Comparison of ENCODE assay signal across 11 cellular contexts in genomic region chr4:73870260-73870659, GRCh38. TPM values are rescaled to one million over a fixed set of nuclear protein-coding genes. Genes with fewer than 3 reads are reported as not detected.
DNase-seq lines count a peak whose midpoint lies in the region; ATAC-seq, FAIRE-seq and TF ChIP-seq lines count a peak whose summit lies in the region.
"Had no signal": no experiment of that assay in that cellular context is flagged by ENCODE, and none has a peak within 500 bp of the region (broad histone marks: within the 10 kb centered on the region; RNA-seq: fewer than 3 reads in every experiment).

No MANE protein-coding gene starts in this region.

- no peak overlapping the region for H4K5ac ChIP-seq in mesendoderm (ENCODE audit: low read length)

- H2AK5ac ChIP-seq in mesendoderm (ENCODE audit: low read length), result no peak overlapping the region

- no peaks in the 10 kb centered on the region for H3K79me1 ChIP-seq in mesendoderm (ENCODE audit: low read length)

- no peak overlapping the region for H3K23ac ChIP-seq in mesendoderm (ENCODE audit: low read length)

- no CpG with 5 or more reads among the region's 3 CpGs for WGBS in mesendoderm (ENCODE audit: extremely low coverage, insufficient coverage, low lambda C conversion rate)

- no peak overlapping the region for H4K8ac ChIP-seq in mesendoderm (ENCODE audit: low read depth, low read length)

- no peak overlapping the region for H3K4me2 ChIP-seq in mesendoderm (ENCODE audit: low read length)

- H2BK15ac ChIP-seq in mesendoderm (replicated peaks; ENCODE audit: low read depth), result no peak overlapping the region

- H3K4ac ChIP-seq in mesendoderm (ENCODE audit: low read depth, low read length), result no peak overlapping the region

- H2BK5ac ChIP-seq in mesendoderm (ENCODE audit: low read length), result no peak overlapping the region

- no peak overlapping the region for H3K18ac ChIP-seq in mesendoderm (ENCODE audit: low read length)

- peaks cover 27% of the 10 kb centered on the region for H3K4me1 ChIP-seq in ACC112 (ENCODE audit: control insufficient read depth, insufficient read depth, low read length, unreplicated experiment)
- peaks cover 1% of the 10 kb centered on the region for H3K4me1 ChIP-seq in mesendoderm (ENCODE audit: control insufficient read depth, low read depth, low read length)

- H3K27ac ChIP-seq in ACC112 (ENCODE audit: low read depth, low read length) (peak overlapping the region; percentile 55), mesendoderm (ENCODE audit: low read depth, low read length) (no peak overlapping the region)
- H3K27ac ChIP-seq: SK-N-MC, tibial artery had no signal

- H3K36me3 ChIP-seq in ACC112 (ENCODE audit: insufficient read depth, low read length) (no peaks in the 10 kb centered on the region), mesendoderm (ENCODE audit: control insufficient read depth, insufficient read depth, low read length) (no peaks in the 10 kb centered on the region)
- H3K36me3 ChIP-seq: tibial artery had no signal

- TF ChIP-seq POLR2A in GM12892 (IDR thresholded peaks at IDR 0.05; ENCODE audit: low read depth, low read length), result no peak

- peak; percentile 35 for DNase-seq in NCI-H510A (lab: John Stamatoyannopoulos, UW)
- DNase-seq in epithelial cell of proximal tubule (ENCODE audit: low read depth), result no peak
- peak; percentile 18 for DNase-seq in mesendoderm
- DNase-seq in putamen (ENCODE audit: low spot score), result no peak
- no peak for DNase-seq in GM12892 (ENCODE audit: insufficient read length)
- DNase-seq: activated CD8-positive, alpha-beta T cell treated with anti-CD3 and anti-CD28 coated beads for 36 hours; tibial artery had no signal

- no peak overlapping the region for H2BK120ac ChIP-seq in mesendoderm (ENCODE audit: low read depth, low read length)

- H3K9ac ChIP-seq in mesendoderm (ENCODE audit: low read length), result no peak overlapping the region

- TF ChIP-seq CTCF in epithelial cell of proximal tubule (conservative IDR thresholded peaks at IDR 0.05; ENCODE audit: low read depth, low read length), result no peak

- peak overlapping the region; percentile 81 for H3K4me3 ChIP-seq in ACC112 (ENCODE audit: low read depth, low read length)
- H3K4me3 ChIP-seq in epithelial cell of proximal tubule (ENCODE audit: low read depth, low read length), result peak overlapping the region; percentile 72
- no peak overlapping the region for H3K4me3 ChIP-seq in mesendoderm (ENCODE audit: low read length)

- H3K56ac ChIP-seq in mesendoderm (ENCODE audit: low read length), result no peak overlapping the region

- no peak overlapping the region for H2AFZ ChIP-seq in ACC112 (ENCODE audit: low read length, unreplicated experiment)

- ATAC-seq in HG02938 (IDR thresholded peaks at IDR 0.05; ENCODE audit: unreplicated experiment), result no peak
- no peak for ATAC-seq in HG02884 (IDR thresholded peaks at IDR 0.05; ENCODE audit: unreplicated experiment)
- ATAC-seq: activated CD8-positive, alpha-beta T cell treated with anti-CD3 and anti-CD28 coated beads for 36 hours had no signal

- no peaks in the 10 kb centered on the region for H3K27me3 ChIP-seq in ACC112 (ENCODE audit: insufficient read depth, low read length)
- H3K27me3 ChIP-seq in mesendoderm (ENCODE audit: insufficient read depth, low read length, poor library complexity), result no peaks in the 10 kb centered on the region

- H3K79me2 ChIP-seq in ACC112 (ENCODE audit: control insufficient read depth, insufficient read depth, low read length, unreplicated experiment) (no peaks in the 10 kb centered on the region), mesendoderm (ENCODE audit: control insufficient read depth, insufficient read depth, low read length) (no peaks in the 10 kb centered on the region)

- no peak for FAIRE-seq in GM12892 (lab: Jason Lieb, UNC)

RNA-seq across cellular contexts. Expression of gene CXCL1, which starts 1.1 kb away (rescaled TPM):
- total RNA-seq in epithelial cell of proximal tubule, result 100 and 158 TPM in 2 replicates
- 0.39 TPM for polyA plus RNA-seq in mesendoderm (2013, experiment 1 of 2)
- polyA plus RNA-seq in mesendoderm (2013, experiment 2 of 2), result 0.46 TPM
- polyA plus RNA-seq in GM12892 (2012; ENCODE audit: missing spikeins), result not detected
- total RNA-seq: activated CD8-positive, alpha-beta T cell treated with anti-CD3 and anti-CD28 coated beads for 36 hours had no signal

RNA-seq across cellular contexts. Expression of gene PF4V1, which starts 17.2 kb away (rescaled TPM):
- total RNA-seq in epithelial cell of proximal tubule, result not detected in 2 replicates
- polyA plus RNA-seq in mesendoderm (2013, experiment 1 of 2), result not detected
- polyA plus RNA-seq in mesendoderm (2013, experiment 2 of 2), result not detected
- not detected for polyA plus RNA-seq in GM12892 (2012; ENCODE audit: missing spikeins)
- total RNA-seq: activated CD8-positive, alpha-beta T cell treated with anti-CD3 and anti-CD28 coated beads for 36 hours had no signal

RNA-seq across cellular contexts. Expression of gene CXCL6, which starts 33.8 kb away (rescaled TPM):
- 7.2 and 17.1 TPM in 2 replicates for total RNA-seq in epithelial cell of proximal tubule
- 1.2 TPM for polyA plus RNA-seq in mesendoderm (2013, experiment 1 of 2)
- 1.4 TPM for polyA plus RNA-seq in mesendoderm (2013, experiment 2 of 2)
- not detected for polyA plus RNA-seq in GM12892 (2012; ENCODE audit: missing spikeins)
- total RNA-seq: activated CD8-positive, alpha-beta T cell treated with anti-CD3 and anti-CD28 coated beads for 36 hours had no signal

Comparison
In these comparisons a context has a peak if more than half of its experiments do, and no peak if none do; other contexts are left out.
1. DNase-seq: peak in NCI-H510A (single experiment) and mesendoderm (single experiment); none in epithelial cell of proximal tubule (single experiment), putamen (single experiment) and GM12892 (single experiment).